In the genomic region with DNA sequence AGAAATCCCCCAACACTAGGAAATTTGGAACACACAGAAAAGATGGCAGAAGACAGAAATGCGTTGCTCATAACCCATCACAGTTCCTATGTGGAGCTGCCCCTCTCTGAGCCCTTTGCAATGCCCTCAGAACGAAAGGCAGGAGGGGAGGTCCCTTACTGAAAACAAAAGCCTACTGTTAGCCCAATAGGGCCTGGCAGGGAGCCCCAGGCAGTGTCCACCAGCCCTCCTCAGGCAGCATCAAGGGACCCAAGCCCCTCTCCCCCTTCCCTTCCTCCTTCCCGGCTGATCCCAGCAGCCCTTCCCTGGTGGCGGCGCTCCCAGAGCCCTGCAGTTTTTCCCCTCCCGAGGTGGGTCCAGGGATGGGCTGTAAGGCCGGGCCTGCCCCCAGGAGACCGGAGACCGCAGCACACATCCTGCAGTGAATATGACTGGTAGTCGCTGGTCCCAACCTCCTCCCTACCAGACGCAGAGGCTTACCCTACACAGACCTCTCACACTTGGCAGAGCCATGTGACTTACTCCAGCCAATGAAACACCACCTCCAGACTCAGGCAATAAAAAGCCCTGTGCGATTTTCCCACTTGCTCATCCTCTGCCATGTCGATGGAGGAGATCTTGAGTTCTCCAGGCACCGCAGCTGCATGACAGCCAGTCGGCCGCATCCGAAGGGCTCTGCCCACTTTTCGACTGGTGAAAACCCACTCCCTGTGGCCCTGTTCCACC, we compare ENCODE assay signal across 8 cellular contexts. TPM values are rescaled to one million over a fixed set of nuclear protein-coding genes. Genes with fewer than 3 reads are reported as not detected.
DNase-seq lines count a peak whose midpoint lies in the region; ATAC-seq and TF ChIP-seq lines count a peak whose summit lies in the region.

No MANE protein-coding gene starts in this region.

- peak; percentile 36 for DNase-seq in T follicular helper cell (ENCODE audit: low read depth)
- peak; percentile 37 for DNase-seq in effector CD4-positive, alpha-beta T cell
- peak; percentile 71 for DNase-seq in stimulated activated CD4-positive, alpha-beta T cell treated with anti-CD3 and anti-CD28 coated beads, Interleukin-4, amount 100 ng/mL, for 24 hours
- DNase-seq in GOT3 (lab: John Stamatoyannopoulos, UW): no peak
- DNase-seq in hepatocyte (ENCODE audit: low spot score): no peak
- DNase-seq in NCI-H69 (lab: John Stamatoyannopoulos, UW): no peak

- H3K9me3 ChIP-seq in hepatocyte (ENCODE audit: low read depth): no peaks in the 10 kb centered on the region

- TF ChIP-seq CTCF in hepatocyte (IDR thresholded peaks at IDR 0.05; ENCODE audit: poor library complexity): no peak

- H3K4me2 ChIP-seq in hepatocyte: no peak overlapping the region

- H3K9me2 ChIP-seq in hepatocyte (replicated peaks; ENCODE audit: insufficient read depth): no peaks in the 10 kb centered on the region

- no peaks in the 10 kb centered on the region for H3K36me3 ChIP-seq in hepatocyte (replicated peaks; ENCODE audit: insufficient read depth, low read depth)

- no peak overlapping the region for H2AFZ ChIP-seq in hepatocyte

- no peak overlapping the region for H3K4me3 ChIP-seq in hepatocyte

- H3K79me2 ChIP-seq in hepatocyte: no peaks in the 10 kb centered on the region

- 79% methylated on average over 18 of the region's 18 CpGs for WGBS in hepatocyte (ENCODE audit: low lambda C conversion rate, missing lambda C conversion rate)

- ATAC-seq in GM18861 (IDR thresholded peaks at IDR 0.05; ENCODE audit: unreplicated experiment) (peak; percentile 70), HG02759 (IDR thresholded peaks at IDR 0.05; ENCODE audit: unreplicated experiment) (peak; percentile 67)

- H3K27me3 ChIP-seq in hepatocyte: no peaks in the 10 kb centered on the region

- no peaks in the 10 kb centered on the region for H3K4me1 ChIP-seq in hepatocyte (ENCODE audit: insufficient read depth)

- no peaks in the 10 kb centered on the region for H4K20me1 ChIP-seq in hepatocyte (ENCODE audit: insufficient read depth, poor library complexity, severe bottlenecking)

- no peak overlapping the region for H3K27ac ChIP-seq in hepatocyte

RNA-seq across cellular contexts. Expression of gene DUSP2, which starts 19.4 kb away (rescaled TPM):
- total RNA-seq in hepatocyte: 7.2 and 11.3 TPM in 2 replicates
- 17.0 and 24.0 TPM in 2 replicates for polyA plus RNA-seq in hepatocyte

RNA-seq across cellular contexts. Expression of gene ASTL, which starts 26.3 kb away (rescaled TPM):
- total RNA-seq in hepatocyte: not detected in 2 replicates
- not detected in 2 replicates for polyA plus RNA-seq in hepatocyte

RNA-seq across cellular contexts. Expression of gene STARD7, which starts 44.0 kb away (rescaled TPM):
- total RNA-seq in hepatocyte: 119 and 138 TPM in 2 replicates
- 92.8 and 101 TPM in 2 replicates for polyA plus RNA-seq in hepatocyte

RNA-seq across cellular contexts. Expression of gene ADRA2B, which starts 48.3 kb away (rescaled TPM):
- total RNA-seq in hepatocyte: 0.56 and 0.87 TPM in 2 replicates
- polyA plus RNA-seq in hepatocyte: 0.66 TPM in 1 of 2 replicates, not detected in the other

Comparison
In these comparisons a context has a peak if more than half of its experiments do, and no peak if none do; other contexts are left out.
1. DNase-seq: peak in T follicular helper cell (single experiment), effector CD4-positive, alpha-beta T cell (single experiment) and stimulated activated CD4-positive, alpha-beta T cell treated with anti-CD3 and anti-CD28 coated beads, Interleukin-4, amount 100 ng/mL, for 24 hours (single experiment); none in GOT3 (single experiment), hepatocyte (single experiment) and NCI-H69 (single experiment).